ENCODE assay signal across 8 cellular contexts in genomic region chr14:67411820-67412421, GRCh38. TPM values are rescaled to one million over a fixed set of nuclear protein-coding genes. Genes with fewer than 3 reads are reported as not detected.
DNase-seq lines count a peak whose midpoint lies in the region; ATAC-seq and TF ChIP-seq lines count a peak whose summit lies in the region.

Gene PLEK2, minus strand, starts transcription at chr14:67412165. Its CDS starts 106 bp downstream, at chr14:67412059.

- H3K4me1 Mint-ChIP-seq in HFFc6 (ENCODE audit: low read depth), result peaks cover 50% of the 10 kb centered on the region

- H3K4me1 ChIP-seq in mucosa of descending colon (ENCODE audit: low read depth), result peaks cover 13% of the 10 kb centered on the region
- peaks cover 8% of the 10 kb centered on the region for H3K4me1 ChIP-seq in stomach smooth muscle (ENCODE audit: control insufficient read depth, insufficient read depth, low read length)

- intact Hi-C loops in mucosa of descending colon (cut with DNase I, micrococcal nuclease), result no loop called here

- ATAC-seq in mucosa of descending colon (peak; percentile 87), GM19452 (IDR thresholded peaks at IDR 0.05; ENCODE audit: unreplicated experiment) (no peak)

- DNase-seq in HFFc6 (no peak), choroid plexus epithelial cell (ENCODE audit: low read depth) (peak; percentile 40), mucosa of descending colon (peak; percentile 88 to 92 (median 90)), NCI-H1694 treated with DMSO at 0.1 percent for 48 hours (lab: John Stamatoyannopoulos, UW) (no peak), SIG-M5 treated with dmso at 0.1 percent for 504 hours (lab: John Stamatoyannopoulos, UW; ENCODE audit: unreplicated experiment) (no peak)

- peak within 1 kb of the TSS; percentile 83 for H3K4me3 Mint-ChIP-seq in HFFc6

- H3K36me3 Mint-ChIP-seq in HFFc6 (ENCODE audit: low read depth), result no peaks in the 10 kb centered on the region

- H3K27ac ChIP-seq in VCaP (peak within 1 kb of the TSS; percentile 71), stomach smooth muscle (ENCODE audit: low read length) (no peak within 1 kb of the TSS)

- peak within 1 kb of the TSS; percentile 64 for H3K4me3 ChIP-seq in choroid plexus epithelial cell (ENCODE audit: low read depth, low read length)
- peak within 1 kb of the TSS; percentile 17 for H3K4me3 ChIP-seq in mucosa of descending colon
- peak within 1 kb of the TSS; percentile 53 to 60 for H3K4me3 ChIP-seq in stomach smooth muscle (ENCODE audit: low read length in 2 of 2)

- H3K27me3 ChIP-seq in stomach smooth muscle (ENCODE audit: control insufficient read depth in 1 of 2, insufficient read depth in 2 of 2, low read length in 2 of 2), result peaks cover 23 to 24% of the 10 kb centered on the region in 2 donors

- no peak for TF ChIP-seq CTCF in HFFc6 (IDR thresholded peaks at IDR 0.05)
- TF ChIP-seq CTCF in VCaP (conservative IDR thresholded peaks at IDR 0.05), result no peak
- no peak for TF ChIP-seq CTCF in choroid plexus epithelial cell (conservative IDR thresholded peaks at IDR 0.05; ENCODE audit: low read depth, low read length)
- no peak for TF ChIP-seq CTCF in mucosa of descending colon (IDR thresholded peaks at IDR 0.05)

- peaks cover 4% of the 10 kb centered on the region; the same call in 1 of the 2 replicates for H3K27me3 Mint-ChIP-seq in HFFc6 (ENCODE audit: insufficient read depth)

- H3K9ac ChIP-seq in stomach smooth muscle (ENCODE audit: low read length in 2 of 2), result no peak within 1 kb of the TSS

- no peaks in the 10 kb centered on the region for H3K9me3 ChIP-seq in mucosa of descending colon
- no peaks in the 10 kb centered on the region for H3K9me3 ChIP-seq in stomach smooth muscle (ENCODE audit: control insufficient read depth in 2 of 2, low read length in 2 of 2)

- H3K27ac Mint-ChIP-seq in HFFc6, result peak within 1 kb of the TSS; percentile 67

- H3K9me3 Mint-ChIP-seq in HFFc6, result no peaks in the 10 kb centered on the region

- H3K36me3 ChIP-seq in mucosa of descending colon (ENCODE audit: low read depth), result no peaks in the 10 kb centered on the region
- H3K36me3 ChIP-seq in stomach smooth muscle (ENCODE audit: control insufficient read depth in 2 of 2, insufficient read depth in 2 of 2, low read length in 2 of 2), result no peaks in the 10 kb centered on the region

RNA-seq across cellular contexts. Expression of gene PLEK2, which starts in this region (rescaled TPM):
- total RNA-seq in HFFc6 (2021; fragmentation: NEBNext Ultra II Directional; extraction: Animal tissue kit (Norgen Biotek cat#: 25700)), result 10 to 100 TPM in 5 of 6 experiments, 1 to 10 TPM in 1; 8.7 to 23.8 (median 19.5) TPM
- total RNA-seq in mucosa of descending colon, result 10 to 100 TPM; 15.0 to 41.7 (median 30.8) TPM

Comparison
In these comparisons a context has a peak if more than half of its experiments do, and no peak if none do; other contexts are left out.
1. DNase-seq: peak in choroid plexus epithelial cell (single experiment) and mucosa of descending colon (3 of 3); none in HFFc6 (single experiment), NCI-H1694 treated with DMSO at 0.1 percent for 48 hours (single experiment) and SIG-M5 treated with dmso at 0.1 percent for 504 hours (single experiment).
2. Peak in every context shown above with its lines, with median percentiles within 50 percentile points of each other: H3K4me3 ChIP-seq.